17 cellular contexts compared by ENCODE assay signal in genomic region chr4:140935259-140935658, GRCh38.
DNase-seq lines count a peak whose midpoint lies in the region; ATAC-seq, FAIRE-seq and TF ChIP-seq lines count a peak whose summit lies in the region.
"Had no signal": no experiment of that assay in that cellular context is flagged by ENCODE, and none has a peak within 500 bp of the region (broad histone marks: within the 10 kb centered on the region; RNA-seq: fewer than 3 reads in every experiment).

No MANE protein-coding gene starts in this region.

- H4K20me1 ChIP-seq in HepG2 (ENCODE audit: insufficient read depth, low read length) = no peaks in the 10 kb centered on the region

- H3K4me3 ChIP-seq in liver (ENCODE audit: low read depth in 1 of 3, low read length in 3 of 3) (no peak overlapping the region), HepG2 (replicated peaks in 1 of 3; ENCODE audit: insufficient read depth in 1 of 3, low read depth in 2 of 3, low read length in 3 of 3) (no peak overlapping the region)
- H3K4me3 ChIP-seq: A549, HAP-1, SJCRH30, tibial nerve had no signal

- TF ChIP-seq CTCF in liver (IDR thresholded peaks at IDR 0.05; ENCODE audit: low read depth, low read length, missing input control) (no peak), HepG2 (CRISPR knock-in tag; IDR thresholded peaks at IDR 0.05) (no peak), brain (conservative IDR thresholded peaks at IDR 0.05) (no peak)

- no peak overlapping the region for H3K27ac ChIP-seq in liver (ENCODE audit: low read depth in 1 of 2, low read length in 2 of 2)
- no peak overlapping the region for H3K27ac ChIP-seq in HepG2 (ENCODE audit: extremely low read length, insufficient read depth, low read length)
- H3K27ac ChIP-seq: A549, foreskin keratinocyte, SJCRH30, tibial nerve had no signal

- intact Hi-C loops in HepG2 (cut with micrococcal nuclease; ENCODE audit: unreplicated experiment) = no loop called here

- in situ Hi-C loops in HepG2 (cut with HindIII; ENCODE audit: extremely low pct_ligation_motif_present, low pct_unique_long_range_greater_than_20kb) = no loop called here

- no peak for DNase-seq in HepG2 (ENCODE audit: low spot score)
- peak; percentile 68 for DNase-seq in myocyte (ENCODE audit: low read depth)
- DNase-seq in NCI-H187 treated with DMSO at 0.1 percent for 48 hours (lab: John Stamatoyannopoulos, UW) = no peak
- no peak for DNase-seq in activated CD4-positive, alpha-beta T cell treated with anti-CD3 and anti-CD28 coated beads for 1 hour
- no peak for DNase-seq in inferior parietal cortex (ENCODE audit: extremely low spot score)
- DNase-seq: activated naive CD8-positive, alpha-beta T cell treated with anti-CD3 and anti-CD28 coated beads for 36 hours; foreskin keratinocyte; naive thymus-derived CD8-positive, alpha-beta T cell; NCI-H526 treated with DMSO at 0.1 percent for 48 hours; stimulated activated CD4-positive, alpha-beta T cell treated with anti-CD3 and anti-CD28 coated beads, Interleukin-12 subunit alpha, Interleukin-12 subunit beta, amount 100 ng/mL, for 4 hours had no signal

- peaks cover 17% of the 10 kb centered on the region for H3K36me3 Mint-ChIP-seq in brain
- H3K36me3 Mint-ChIP-seq: activated naive CD8-positive, alpha-beta T cell treated with anti-CD3 and anti-CD28 coated beads for 36 hours; naive thymus-derived CD8-positive, alpha-beta T cell had no signal

- POLR2A ChIA-PET in HepG2 (lab: Yijun Ruan, JAX) = no interaction called here

- no peak overlapping the region for H3K4me2 ChIP-seq in HepG2 (ENCODE audit: low read depth, low read length)
- H3K4me2 ChIP-seq: A549 had no signal

- H2AFZ ChIP-seq in HepG2 (ENCODE audit: low read length) = no peak overlapping the region

- no peak for FAIRE-seq in HepG2 (lab: Jason Lieb, UNC)
- FAIRE-seq: A549 had no signal

- H3K4me1 Mint-ChIP-seq in brain = peaks cover 43% of the 10 kb centered on the region
- H3K4me1 Mint-ChIP-seq: activated naive CD8-positive, alpha-beta T cell treated with anti-CD3 and anti-CD28 coated beads for 36 hours; naive thymus-derived CD8-positive, alpha-beta T cell had no signal

- WGBS in liver = 58% methylated on average over 4 of the region's 4 CpGs
- WGBS in HepG2 (ENCODE audit: low lambda C conversion rate) = 7% methylated on average over 4 of the region's 4 CpGs

- no peaks in the 10 kb centered on the region for H3K27me3 Mint-ChIP-seq in brain

- H3K27me3 ChIP-seq in liver (ENCODE audit: control insufficient read depth in 4 of 4, insufficient read depth in 4 of 4, low read length in 3 of 4) (no peaks in the 10 kb centered on the region), HepG2 (ENCODE audit: control insufficient read depth in 1 of 2, insufficient read depth in 2 of 2, low read length in 2 of 2) (no peaks in the 10 kb centered on the region)
- H3K27me3 ChIP-seq: foreskin keratinocyte, SJCRH30, tibial nerve had no signal

- H3K4me1 ChIP-seq in liver (ENCODE audit: control insufficient read depth in 4 of 4, insufficient read depth in 4 of 4, low read length in 3 of 4) (peaks cover 0 to 3% (median 0%) of the 10 kb centered on the region in 4 donors), HepG2 (ENCODE audit: insufficient read depth, low read length) (peaks cover 14% of the 10 kb centered on the region)
- H3K4me1 ChIP-seq: foreskin keratinocyte, HAP-1, tibial nerve had no signal

- peak overlapping the region in 3 of 5 experiments; percentile 11 to 57 (median 11) for H3K27ac Mint-ChIP-seq in brain
- H3K27ac Mint-ChIP-seq: activated naive CD8-positive, alpha-beta T cell treated with anti-CD3 and anti-CD28 coated beads for 36 hours; naive thymus-derived CD8-positive, alpha-beta T cell had no signal

- no peak for TF ChIP-seq EP300 in HepG2 (IDR thresholded peaks at IDR 0.05; ENCODE audit: low read depth in 2 of 2, low read length in 2 of 2)
- TF ChIP-seq EP300 in HepG2 (CRISPR knock-in tag; IDR thresholded peaks at IDR 0.05; ENCODE audit: borderline replicate concordance) = no peak

- no peaks in the 10 kb centered on the region for H3K9me3 ChIP-seq in liver (ENCODE audit: control insufficient read depth in 4 of 4, low read length in 3 of 4)
- no peaks in the 10 kb centered on the region for H3K9me3 ChIP-seq in HepG2 (ENCODE audit: low read length)
- H3K9me3 ChIP-seq: A549, HAP-1, SJCRH30, tibial nerve had no signal

- no peak overlapping the region for H3K9ac ChIP-seq in liver (ENCODE audit: low read depth in 1 of 2, low read length in 2 of 2)
- no peak overlapping the region for H3K9ac ChIP-seq in HepG2 (ENCODE audit: insufficient read depth, low read depth, low read length)

- no peaks in the 10 kb centered on the region for H3K79me2 ChIP-seq in HepG2 (ENCODE audit: insufficient read depth, low read length)

- H3K36me3 ChIP-seq in liver (ENCODE audit: control insufficient read depth in 4 of 4, insufficient read depth in 3 of 4, low read depth in 1 of 4, low read length in 3 of 4) (no peaks in the 10 kb centered on the region), HepG2 (replicated peaks in 1 of 2; ENCODE audit: control insufficient read depth in 1 of 2, insufficient read depth in 2 of 2, low read length in 2 of 2) (no peaks in the 10 kb centered on the region)
- H3K36me3 ChIP-seq: HAP-1, SJCRH30, tibial nerve had no signal

- CTCF ChIA-PET in HepG2 (lab: Yijun Ruan, JAX; ENCODE audit: low intra/inter-chr PET ratio, low total read pairs) = no interaction called here

- BruUV-seq in HepG2 (replicated peaks; lab: Mats Ljungman, UMichigan) = no TSS peak

- no peaks in the 10 kb centered on the region for H3K9me3 Mint-ChIP-seq in brain
- H3K9me3 Mint-ChIP-seq: activated naive CD8-positive, alpha-beta T cell treated with anti-CD3 and anti-CD28 coated beads for 36 hours; naive thymus-derived CD8-positive, alpha-beta T cell had no signal

- H3K4me3 Mint-ChIP-seq in brain = peak overlapping the region in 3 of 5 experiments; percentile 1 to 23 (median 10)
- H3K4me3 Mint-ChIP-seq: activated naive CD8-positive, alpha-beta T cell treated with anti-CD3 and anti-CD28 coated beads for 36 hours; naive thymus-derived CD8-positive, alpha-beta T cell had no signal

- no peak for TF ChIP-seq POLR2A in HepG2 (IDR thresholded peaks at IDR 0.05; ENCODE audit: insufficient read depth in 1 of 2, low read depth in 2 of 2, low read length in 2 of 2)

- TF ChIP-seq RAD21 in liver (IDR thresholded peaks at IDR 0.05) (no peak), HepG2 (CRISPR knock-in tag; IDR thresholded peaks at IDR 0.05) (no peak)

- no peak for ATAC-seq in HepG2
- ATAC-seq in GM19467 (IDR thresholded peaks at IDR 0.05; ENCODE audit: unreplicated experiment) = no peak
- ATAC-seq: A549; foreskin keratinocyte; naive thymus-derived CD8-positive, alpha-beta T cell had no signal

TF ChIP-seq in liver, 16 proteins besides CTCF, POLR2A, EP300 and RAD21:
- TF ChIP-seq JUND (IDR thresholded peaks at IDR 0.05) = no peak
- peak in 1 of 2 donors; percentile 20 for TF ChIP-seq RXRA (IDR thresholded peaks at IDR 0.05)
- TF ChIP-seq, protein P1, sequence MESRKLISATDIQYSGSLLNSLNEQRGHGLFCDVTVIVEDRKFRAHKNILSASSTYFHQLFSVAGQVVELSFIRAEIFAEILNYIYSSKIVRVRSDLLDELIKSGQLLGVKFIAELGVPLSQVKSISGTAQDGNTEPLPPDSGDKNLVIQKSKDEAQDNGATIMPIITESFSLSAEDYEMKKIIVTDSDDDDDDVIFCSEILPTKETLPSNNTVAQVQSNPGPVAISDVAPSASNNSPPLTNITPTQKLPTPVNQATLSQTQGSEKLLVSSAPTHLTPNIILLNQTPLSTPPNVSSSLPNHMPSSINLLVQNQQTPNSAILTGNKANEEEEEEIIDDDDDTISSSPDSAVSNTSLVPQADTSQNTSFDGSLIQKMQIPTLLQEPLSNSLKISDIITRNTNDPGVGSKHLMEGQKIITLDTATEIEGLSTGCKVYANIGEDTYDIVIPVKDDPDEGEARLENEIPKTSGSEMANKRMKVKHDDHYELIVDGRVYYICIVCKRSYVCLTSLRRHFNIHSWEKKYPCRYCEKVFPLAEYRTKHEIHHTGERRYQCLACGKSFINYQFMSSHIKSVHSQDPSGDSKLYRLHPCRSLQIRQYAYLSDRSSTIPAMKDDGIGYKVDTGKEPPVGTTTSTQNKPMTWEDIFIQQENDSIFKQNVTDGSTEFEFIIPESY (IDR thresholded peaks at IDR 0.05) = no peak
- peak; percentile 53 for TF ChIP-seq NR2F2 (IDR thresholded peaks at IDR 0.05)

TF ChIP-seq in HepG2, 621 proteins besides CTCF, POLR2A, EP300 and RAD21 (continues in another document):
- no peak for TF ChIP-seq ZMYM3 (CRISPR knock-in tag; IDR thresholded peaks at IDR 0.05)
- TF ChIP-seq NFIB (CRISPR knock-in tag; IDR thresholded peaks at IDR 0.05; ENCODE audit: borderline replicate concordance) = no peak
- no peak for TF ChIP-seq GATAD1 (CRISPR knock-in tag; IDR thresholded peaks at IDR 0.05)
- no peak for TF ChIP-seq NAIF1 (CRISPR knock-in tag; IDR thresholded peaks at IDR 0.05; ENCODE audit: borderline replicate concordance)
- TF ChIP-seq REXO4 (CRISPR knock-in tag; IDR thresholded peaks at IDR 0.05; ENCODE audit: borderline replicate concordance) = no peak
- no peak for TF ChIP-seq GABPB1 (CRISPR knock-in tag; IDR thresholded peaks at IDR 0.05)
- TF ChIP-seq THRA (CRISPR knock-in tag; IDR thresholded peaks at IDR 0.05; ENCODE audit: borderline replicate concordance) = no peak
- no peak for TF ChIP-seq DPF2 (CRISPR knock-in tag; IDR thresholded peaks at IDR 0.05; ENCODE audit: borderline replicate concordance, low read depth)
- TF ChIP-seq ZNF776 (CRISPR knock-in tag; IDR thresholded peaks at IDR 0.05) = no peak
- TF ChIP-seq HMG20A (CRISPR knock-in tag; IDR thresholded peaks at IDR 0.05; ENCODE audit: borderline replicate concordance) = no peak
- no peak for TF ChIP-seq ZNF180 (CRISPR knock-in tag; IDR thresholded peaks at IDR 0.05; ENCODE audit: borderline replicate concordance, low read depth)
- no peak for TF ChIP-seq ZNF605 (CRISPR knock-in tag; IDR thresholded peaks at IDR 0.05)
- TF ChIP-seq ZFY (CRISPR knock-in tag; IDR thresholded peaks at IDR 0.05) = no peak
- no peak for TF ChIP-seq ZSCAN20 (CRISPR knock-in tag; IDR thresholded peaks at IDR 0.05; ENCODE audit: borderline replicate concordance)
